In the genomic region with DNA sequence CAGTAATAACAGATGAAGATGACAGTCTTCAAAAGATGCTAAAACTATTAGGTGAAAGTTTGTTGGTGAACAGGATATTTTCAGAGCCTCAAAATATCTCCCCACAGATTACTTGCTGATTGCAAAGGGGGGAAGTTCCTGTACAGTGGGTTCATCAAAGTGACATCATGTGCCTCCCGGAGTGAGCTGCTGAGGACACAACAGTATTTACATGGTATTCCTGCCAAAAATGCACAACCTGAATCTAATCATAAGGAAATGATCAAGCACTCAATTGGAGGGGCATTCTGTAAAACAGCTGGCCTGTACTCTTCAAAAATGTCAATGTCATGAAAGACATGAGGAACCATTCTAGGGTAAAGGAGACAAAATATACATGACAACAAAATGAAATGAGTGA, we compare ENCODE assay signal across 28 cellular contexts. TPM values are rescaled to one million over a fixed set of nuclear protein-coding genes. Genes with fewer than 3 reads are reported as not detected.
DNase-seq lines count a peak whose midpoint lies in the region; ATAC-seq and TF ChIP-seq lines count a peak whose summit lies in the region.
"Had no signal": no experiment of that assay in that cellular context is flagged by ENCODE, and none has a peak within 500 bp of the region (broad histone marks: within the 10 kb centered on the region; RNA-seq: fewer than 3 reads in every experiment).

No MANE protein-coding gene starts in this region.

- ATAC-seq in IMR-90 (ENCODE audit: low read depth) (peak; percentile 30; the same call in 1 of the 2 replicates), upper lobe of left lung (ENCODE audit: low FRiP score in 2 of 2) (no peak), HG02759 (IDR thresholded peaks at IDR 0.05; ENCODE audit: unreplicated experiment) (no peak)
- ATAC-seq: left cardiac atrium; Panc1; pancreas; stimulated activated naive B cell treated with anti-CD40 and anti-IgM and Interleukin-4, amounts not matched to agents 10 μg/mL and 1 μg/mL and 100 μg/mL, for 72 hours had no signal

- H2AK9ac ChIP-seq in IMR-90 (replicated peaks; ENCODE audit: low read depth, low read length, poor library complexity): no peak overlapping the region

- H4K8ac ChIP-seq in IMR-90 (ENCODE audit: low read depth in 2 of 2, low read length in 2 of 2): no peak overlapping the region

- no TSS peak for BruUV-seq in IMR-90 (replicated peaks; lab: Mats Ljungman, UMichigan)

- H3K56ac ChIP-seq in IMR-90 (ENCODE audit: extremely low read depth, insufficient read depth, low read length): no peak overlapping the region

- H3K4me3 ChIP-seq in IMR-90 (ENCODE audit: insufficient read depth, low read depth, low read length): no peak overlapping the region
- H3K4me3 ChIP-seq in choroid plexus epithelial cell (ENCODE audit: low read depth, low read length): no peak overlapping the region
- H3K4me3 ChIP-seq in upper lobe of left lung: no peak overlapping the region
- H3K4me3 ChIP-seq: dorsolateral prefrontal cortex, lung, pancreas had no signal

- no peak overlapping the region for H3K4me2 ChIP-seq in IMR-90 (ENCODE audit: low read depth, low read length)

- TF ChIP-seq CTCF in IMR-90 (conservative IDR thresholded peaks at IDR 0.05; ENCODE audit: low read depth, low read length) (no peak), choroid plexus epithelial cell (conservative IDR thresholded peaks at IDR 0.05; ENCODE audit: low read depth, low read length) (no peak), upper lobe of left lung (IDR thresholded peaks at IDR 0.05) (no peak)

- no peak overlapping the region for H4K5ac ChIP-seq in IMR-90 (ENCODE audit: low read depth, low read length)

- no peak overlapping the region for H3K23ac ChIP-seq in IMR-90 (ENCODE audit: low read depth, low read length)

- no peak overlapping the region for H3K14ac ChIP-seq in IMR-90 (replicated peaks; ENCODE audit: low read depth, low read length)

- H2AK5ac ChIP-seq in IMR-90 (ENCODE audit: low read depth, low read length): no peak overlapping the region

- H3K27ac ChIP-seq in IMR-90 (ENCODE audit: insufficient read depth, low read length) (no peak overlapping the region), upper lobe of left lung (no peak overlapping the region)
- H3K27ac ChIP-seq: C4-2B, HL-60, pancreas had no signal

- peaks cover 4% of the 10 kb centered on the region; the same call in 1 of the 2 replicates for H3K4me1 ChIP-seq in IMR-90 (ENCODE audit: control insufficient read depth, insufficient read depth, low read length)
- peaks cover 0 to 9% (median 0%) of the 10 kb centered on the region in 4 donors for H3K4me1 ChIP-seq in upper lobe of left lung
- H3K4me1 ChIP-seq: pancreas had no signal

- TF ChIP-seq EP300 in upper lobe of left lung (IDR thresholded peaks at IDR 0.05): no peak

- H3K9ac ChIP-seq in IMR-90 (ENCODE audit: low read depth, low read length): no peak overlapping the region

- H2AFZ ChIP-seq in IMR-90 (replicated peaks; ENCODE audit: low read length, poor library complexity): no peak overlapping the region

- CTCF ChIA-PET in IMR-90 (lab: Yijun Ruan, JAX): interaction anchor here (0.8 to 1.1 kb wide), 3 partner anchors 13 to 48 kb away, joined by 3 to 6 read pairs (median 3); no protein-coding TSS in a partner anchor

- no peak overlapping the region for H4K91ac ChIP-seq in IMR-90 (ENCODE audit: insufficient read depth, low read depth, low read length)

- no peaks in the 10 kb centered on the region for H3K9me3 ChIP-seq in IMR-90 (ENCODE audit: control insufficient read depth, insufficient read depth, low read length)
- no peaks in the 10 kb centered on the region for H3K9me3 ChIP-seq in upper lobe of left lung
- H3K9me3 ChIP-seq: pancreas had no signal

- H3K79me1 ChIP-seq in IMR-90 (ENCODE audit: low read depth in 1 of 2, low read length in 2 of 2): no peaks in the 10 kb centered on the region

- DNase-seq in EH (ENCODE audit: low read depth): peak; percentile 46
- DNase-seq in IMR-90: no peak
- DNase-seq in choroid plexus epithelial cell (ENCODE audit: low read depth): peak; percentile 62
- DNase-seq in lung microvascular endothelial cell (ENCODE audit: low read depth in 2 of 2): peak; percentile 63 to 88
- no peak for DNase-seq in upper lobe of left lung
- DNase-seq in activated CD8-positive, alpha-beta memory T cell treated with anti-CD3 and anti-CD28 coated beads for 24 hours: no peak
- DNase-seq: activated CD4-positive, alpha-beta T cell treated with anti-CD3 and anti-CD28 coated beads, Interleukin-2, amount 50 U/mL, for 48 hours; activated CD4-positive, CD25-positive, alpha-beta regulatory T cell treated with anti-CD3 and anti-CD28 coated beads, Interleukin-2, amount 50 U/mL, for 72 hours; activated naive CD4-positive, alpha-beta T cell; DND-41; dorsolateral prefrontal cortex; GOT3; hypothalamus; KG1; left cardiac atrium; NCI-H1417 treated with DMSO at 0.1 percent for 48 hours; NCI-H524; pancreas; Right ventricle myocardium superior; small intestine; stimulated activated naive B cell treated with anti-CD40 and anti-IgM and Interleukin-4, amounts not matched to agents 10 μg/mL and 1 μg/mL and 100 μg/mL, for 72 hours; substantia nigra; trophoblast cell had no signal

- dilution Hi-C loops in IMR-90 (cut with HindIII; ENCODE audit: low sequenced_read_pairs, unreplicated experiment): no loop called here

- POLR2A ChIA-PET in IMR-90 (lab: Charles Lee; ENCODE audit: unreplicated experiment): no interaction called here

- intact Hi-C loops in IMR-90 (cut with micrococcal nuclease): loop anchor here (10.0 kb wide), 1 partner anchor 346 kb away; a partner anchor contains a TSS

- H2BK5ac ChIP-seq in IMR-90 (ENCODE audit: low read depth, low read length, poor library complexity, severe bottlenecking): no peak overlapping the region

- H2BK120ac ChIP-seq in IMR-90 (ENCODE audit: low read depth, low read length): no peak overlapping the region

- in situ Hi-C loops in IMR-90 (cut with MboI; ENCODE audit: low sequenced_read_pairs): no loop called here

- TF ChIP-seq RAD21 in IMR-90 (IDR thresholded peaks at IDR 0.05; ENCODE audit: low read length): no peak

- H3K18ac ChIP-seq in IMR-90 (ENCODE audit: low read depth, low read length): no peak overlapping the region

- H3K27me3 ChIP-seq in IMR-90 (ENCODE audit: control insufficient read depth, insufficient read depth, low read length) (peaks cover 2% of the 10 kb centered on the region; the same call in 1 of the 2 replicates), upper lobe of left lung (no peaks in the 10 kb centered on the region)
- H3K27me3 ChIP-seq: pancreas had no signal

- no peaks in the 10 kb centered on the region; the same call in 1 of the 2 replicates for H3K9me1 ChIP-seq in IMR-90 (ENCODE audit: insufficient read depth, low read length)

- TF ChIP-seq POLR2A in IMR-90 (IDR thresholded peaks at IDR 0.05; ENCODE audit: low read depth, low read length) (no peak), upper lobe of left lung (IDR thresholded peaks at IDR 0.05) (no peak)

- no CpG with 5 or more reads among the region's 1 CpG for WGBS in IMR-90 (ENCODE audit: extremely low coverage in 2 of 2, insufficient read length in 1 of 2), 2 experiments
- 0 to 16% methylated on average over 1 of the region's 1 CpG for WGBS in upper lobe of left lung, 2 donors

- no peaks in the 10 kb centered on the region for H3K36me3 ChIP-seq in IMR-90 (ENCODE audit: control insufficient read depth, insufficient read depth, low read length)
- no peaks in the 10 kb centered on the region for H3K36me3 ChIP-seq in upper lobe of left lung
- H3K36me3 ChIP-seq: pancreas had no signal

- no peak overlapping the region for H2BK20ac ChIP-seq in IMR-90 (ENCODE audit: low read depth, low read length)

- H3K4ac ChIP-seq in IMR-90 (ENCODE audit: low read depth, low read length): no peak overlapping the region

- no peak overlapping the region for H2BK15ac ChIP-seq in IMR-90 (ENCODE audit: low read depth, low read length)

- no peaks in the 10 kb centered on the region for H4K20me1 ChIP-seq in IMR-90 (ENCODE audit: insufficient read depth, low read length)

TF ChIP-seq in IMR-90, 13 proteins besides CTCF, POLR2A, EP300 and RAD21:
- TF ChIP-seq RFX5 (IDR thresholded peaks at IDR 0.05; ENCODE audit: low read depth, low read length) (no peak), MAZ (IDR thresholded peaks at IDR 0.05; ENCODE audit: borderline replicate concordance, low read depth, low read length) (no peak), SMC3 (IDR thresholded peaks at IDR 0.05; ENCODE audit: low read depth, low read length) (no peak), CEBPB (IDR thresholded peaks at IDR 0.05; ENCODE audit: low read depth, low read length) (no peak), RCOR1 (IDR thresholded peaks at IDR 0.05; ENCODE audit: insufficient replicate concordance, low read length) (no peak), FOS (IDR thresholded peaks at IDR 0.05; ENCODE audit: low read depth, low read length) (no peak), BHLHE40 (IDR thresholded peaks at IDR 0.05; ENCODE audit: low read depth, low read length) (no peak), MAFK (IDR thresholded peaks at IDR 0.05; ENCODE audit: low read depth, low read length) (no peak), CHD1 (IDR thresholded peaks at IDR 0.05; ENCODE audit: low read depth, low read length) (no peak), NFE2L2 (IDR thresholded peaks at IDR 0.05; ENCODE audit: low read depth, low read length) (no peak)
- TF ChIP-seq, protein P1, sequence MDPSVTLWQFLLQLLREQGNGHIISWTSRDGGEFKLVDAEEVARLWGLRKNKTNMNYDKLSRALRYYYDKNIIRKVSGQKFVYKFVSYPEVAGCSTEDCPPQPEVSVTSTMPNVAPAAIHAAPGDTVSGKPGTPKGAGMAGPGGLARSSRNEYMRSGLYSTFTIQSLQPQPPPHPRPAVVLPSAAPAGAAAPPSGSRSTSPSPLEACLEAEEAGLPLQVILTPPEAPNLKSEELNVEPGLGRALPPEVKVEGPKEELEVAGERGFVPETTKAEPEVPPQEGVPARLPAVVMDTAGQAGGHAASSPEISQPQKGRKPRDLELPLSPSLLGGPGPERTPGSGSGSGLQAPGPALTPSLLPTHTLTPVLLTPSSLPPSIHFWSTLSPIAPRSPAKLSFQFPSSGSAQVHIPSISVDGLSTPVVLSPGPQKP (IDR thresholded peaks at IDR 0.05; ENCODE audit: borderline replicate concordance, low read depth, low read length): no peak
- TF ChIP-seq, protein P2, sequence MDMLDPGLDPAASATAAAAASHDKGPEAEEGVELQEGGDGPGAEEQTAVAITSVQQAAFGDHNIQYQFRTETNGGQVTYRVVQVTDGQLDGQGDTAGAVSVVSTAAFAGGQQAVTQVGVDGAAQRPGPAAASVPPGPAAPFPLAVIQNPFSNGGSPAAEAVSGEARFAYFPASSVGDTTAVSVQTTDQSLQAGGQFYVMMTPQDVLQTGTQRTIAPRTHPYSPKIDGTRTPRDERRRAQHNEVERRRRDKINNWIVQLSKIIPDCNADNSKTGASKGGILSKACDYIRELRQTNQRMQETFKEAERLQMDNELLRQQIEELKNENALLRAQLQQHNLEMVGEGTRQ (IDR thresholded peaks at IDR 0.05; ENCODE audit: low read depth, low read length): no peak
TF ChIP-seq in IMR-90: peak in this region for 0.

RNA-seq across cellular contexts. Expression of a gene that starts 18.9 kb away (rescaled TPM):
- total RNA-seq in IMR-90 (2012; rRNA removed) (22.5 and 22.8 TPM in 2 replicates), lung microvascular endothelial cell (14.2 and 59.7 TPM in 2 replicates), upper lobe of left lung (10 to 100 TPM; 17.5 to 67.1 (median 31.2) TPM)
- polyA plus RNA-seq in IMR-90 (2012; rRNA removed): 5.7 TPM in 2 replicates
- polyA plus RNA-seq in IMR-90 (2012; cell fraction: cytosol; rRNA removed): 3.0 and 3.7 TPM in 2 replicates
- polyA plus RNA-seq in IMR-90 (2012; cell fraction: nucleus; rRNA removed; ENCODE audit: low replicate concordance): 5.5 and 9.3 TPM in 2 replicates

Comparison
In these comparisons a context has a peak if more than half of its experiments do, and no peak if none do; other contexts are left out.
1. DNase-seq: peak in EH (single experiment), choroid plexus epithelial cell (single experiment) and lung microvascular endothelial cell (2 of 2); none in IMR-90 (single experiment), upper lobe of left lung (0 of 2) and activated CD8-positive, alpha-beta memory T cell treated with anti-CD3 and anti-CD28 coated beads for 24 hours (single experiment).